Comparison of ENCODE assay signal across 1 cellular context in genomic region chr17:7889166-7889584, GRCh38.
TF ChIP-seq lines count a peak whose summit lies in the region.

No MANE protein-coding gene starts in this region.

TF ChIP-seq in HEK293, 187 proteins besides CTCF, POLR2A, EP300 and RAD21 (continued from another document):
- TF ChIP-seq, protein P1, sequence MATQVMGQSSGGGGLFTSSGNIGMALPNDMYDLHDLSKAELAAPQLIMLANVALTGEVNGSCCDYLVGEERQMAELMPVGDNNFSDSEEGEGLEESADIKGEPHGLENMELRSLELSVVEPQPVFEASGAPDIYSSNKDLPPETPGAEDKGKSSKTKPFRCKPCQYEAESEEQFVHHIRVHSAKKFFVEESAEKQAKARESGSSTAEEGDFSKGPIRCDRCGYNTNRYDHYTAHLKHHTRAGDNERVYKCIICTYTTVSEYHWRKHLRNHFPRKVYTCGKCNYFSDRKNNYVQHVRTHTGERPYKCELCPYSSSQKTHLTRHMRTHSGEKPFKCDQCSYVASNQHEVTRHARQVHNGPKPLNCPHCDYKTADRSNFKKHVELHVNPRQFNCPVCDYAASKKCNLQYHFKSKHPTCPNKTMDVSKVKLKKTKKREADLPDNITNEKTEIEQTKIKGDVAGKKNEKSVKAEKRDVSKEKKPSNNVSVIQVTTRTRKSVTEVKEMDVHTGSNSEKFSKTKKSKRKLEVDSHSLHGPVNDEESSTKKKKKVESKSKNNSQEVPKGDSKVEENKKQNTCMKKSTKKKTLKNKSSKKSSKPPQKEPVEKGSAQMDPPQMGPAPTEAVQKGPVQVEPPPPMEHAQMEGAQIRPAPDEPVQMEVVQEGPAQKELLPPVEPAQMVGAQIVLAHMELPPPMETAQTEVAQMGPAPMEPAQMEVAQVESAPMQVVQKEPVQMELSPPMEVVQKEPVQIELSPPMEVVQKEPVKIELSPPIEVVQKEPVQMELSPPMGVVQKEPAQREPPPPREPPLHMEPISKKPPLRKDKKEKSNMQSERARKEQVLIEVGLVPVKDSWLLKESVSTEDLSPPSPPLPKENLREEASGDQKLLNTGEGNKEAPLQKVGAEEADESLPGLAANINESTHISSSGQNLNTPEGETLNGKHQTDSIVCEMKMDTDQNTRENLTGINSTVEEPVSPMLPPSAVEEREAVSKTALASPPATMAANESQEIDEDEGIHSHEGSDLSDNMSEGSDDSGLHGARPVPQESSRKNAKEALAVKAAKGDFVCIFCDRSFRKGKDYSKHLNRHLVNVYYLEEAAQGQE (tag by site-specific recombination; IDR thresholded peaks at IDR 0.05) = no peak
- TF ChIP-seq ZFHX2 (tag by site-specific recombination; conservative IDR thresholded peaks at IDR 0.05) (peak; percentile 51; the same call in 1 of the 2 replicates), ZEB2 (tag by site-specific recombination; IDR thresholded peaks at IDR 0.05) (0 out of 2 replicates have a peak, but pooled peaks have one; percentile 40), ZNF843 (tag by site-specific recombination; IDR thresholded peaks at IDR 0.05) (no peak), ZSCAN16 (tag by site-specific recombination; IDR thresholded peaks at IDR 0.05) (no peak), ZBTB20 (tag by site-specific recombination; IDR thresholded peaks at IDR 0.05) (peak; percentile 12; the same call in 1 of the 2 replicates), GLIS1 (tag by site-specific recombination; IDR thresholded peaks at IDR 0.05) (peak; percentile 58; the same call in 1 of the 2 replicates), ZNF707 (tag by site-specific recombination; IDR thresholded peaks at IDR 0.05) (no peak), ZIC2 (tag by site-specific recombination; IDR thresholded peaks at IDR 0.05) (peak; percentile 79), ZBTB10 (tag by site-specific recombination; IDR thresholded peaks at IDR 0.05) (peak; percentile 59), GLI4 (tag by site-specific recombination; IDR thresholded peaks at IDR 0.05) (no peak), ZNF302 (tag by site-specific recombination; IDR thresholded peaks at IDR 0.05; ENCODE audit: low read depth) (no peak), MYNN (tag by site-specific recombination; IDR thresholded peaks at IDR 0.05; ENCODE audit: borderline replicate concordance) (no peak), YY1 (tag by site-specific recombination; IDR thresholded peaks at IDR 0.05) (no peak), ZNF391 (tag by site-specific recombination; IDR thresholded peaks at IDR 0.05; ENCODE audit: borderline replicate concordance, low read depth) (no peak), SETDB1 (IDR thresholded peaks at IDR 0.05; ENCODE audit: insufficient read length, low read length) (no peak), KLF17 (tag by site-specific recombination; IDR thresholded peaks at IDR 0.05) (no peak), ZNF549 (tag by site-specific recombination; IDR thresholded peaks at IDR 0.05) (no peak), KLF9 (tag by site-specific recombination; IDR thresholded peaks at IDR 0.05; ENCODE audit: low read depth) (no peak), ZNF335 (tag by site-specific recombination; conservative IDR thresholded peaks at IDR 0.05) (peak; percentile 22; the same call in 1 of the 2 replicates), ZNF366 (tag by site-specific recombination; conservative IDR thresholded peaks at IDR 0.05) (peak; percentile 81), ZNF280D (tag by site-specific recombination; IDR thresholded peaks at IDR 0.05) (no peak)
- TF ChIP-seq, protein P2, sequence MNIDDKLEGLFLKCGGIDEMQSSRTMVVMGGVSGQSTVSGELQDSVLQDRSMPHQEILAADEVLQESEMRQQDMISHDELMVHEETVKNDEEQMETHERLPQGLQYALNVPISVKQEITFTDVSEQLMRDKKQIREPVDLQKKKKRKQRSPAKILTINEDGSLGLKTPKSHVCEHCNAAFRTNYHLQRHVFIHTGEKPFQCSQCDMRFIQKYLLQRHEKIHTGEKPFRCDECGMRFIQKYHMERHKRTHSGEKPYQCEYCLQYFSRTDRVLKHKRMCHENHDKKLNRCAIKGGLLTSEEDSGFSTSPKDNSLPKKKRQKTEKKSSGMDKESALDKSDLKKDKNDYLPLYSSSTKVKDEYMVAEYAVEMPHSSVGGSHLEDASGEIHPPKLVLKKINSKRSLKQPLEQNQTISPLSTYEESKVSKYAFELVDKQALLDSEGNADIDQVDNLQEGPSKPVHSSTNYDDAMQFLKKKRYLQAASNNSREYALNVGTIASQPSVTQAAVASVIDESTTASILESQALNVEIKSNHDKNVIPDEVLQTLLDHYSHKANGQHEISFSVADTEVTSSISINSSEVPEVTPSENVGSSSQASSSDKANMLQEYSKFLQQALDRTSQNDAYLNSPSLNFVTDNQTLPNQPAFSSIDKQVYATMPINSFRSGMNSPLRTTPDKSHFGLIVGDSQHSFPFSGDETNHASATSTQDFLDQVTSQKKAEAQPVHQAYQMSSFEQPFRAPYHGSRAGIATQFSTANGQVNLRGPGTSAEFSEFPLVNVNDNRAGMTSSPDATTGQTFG (tag by site-specific recombination; IDR thresholded peaks at IDR 0.05; ENCODE audit: borderline replicate concordance) = no peak
- TF ChIP-seq, protein P3, sequence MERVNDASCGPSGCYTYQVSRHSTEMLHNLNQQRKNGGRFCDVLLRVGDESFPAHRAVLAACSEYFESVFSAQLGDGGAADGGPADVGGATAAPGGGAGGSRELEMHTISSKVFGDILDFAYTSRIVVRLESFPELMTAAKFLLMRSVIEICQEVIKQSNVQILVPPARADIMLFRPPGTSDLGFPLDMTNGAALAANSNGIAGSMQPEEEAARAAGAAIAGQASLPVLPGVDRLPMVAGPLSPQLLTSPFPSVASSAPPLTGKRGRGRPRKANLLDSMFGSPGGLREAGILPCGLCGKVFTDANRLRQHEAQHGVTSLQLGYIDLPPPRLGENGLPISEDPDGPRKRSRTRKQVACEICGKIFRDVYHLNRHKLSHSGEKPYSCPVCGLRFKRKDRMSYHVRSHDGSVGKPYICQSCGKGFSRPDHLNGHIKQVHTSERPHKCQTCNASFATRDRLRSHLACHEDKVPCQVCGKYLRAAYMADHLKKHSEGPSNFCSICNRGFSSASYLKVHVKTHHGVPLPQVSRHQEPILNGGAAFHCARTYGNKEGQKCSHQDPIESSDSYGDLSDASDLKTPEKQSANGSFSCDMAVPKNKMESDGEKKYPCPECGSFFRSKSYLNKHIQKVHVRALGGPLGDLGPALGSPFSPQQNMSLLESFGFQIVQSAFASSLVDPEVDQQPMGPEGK (tag by site-specific recombination; IDR thresholded peaks at IDR 0.05) = peak; percentile 85
